11 cellular contexts compared by ENCODE assay signal in genomic region chr1:113947388-113948107, GRCh38. TPM values are rescaled to one million over a fixed set of nuclear protein-coding genes. Genes with fewer than 3 reads are reported as not detected.
A peak's percentile ranks its signal among the peaks of the same experiment; 100 is the strongest.
DNase-seq lines count a peak whose midpoint lies in the region; ATAC-seq, FAIRE-seq and TF ChIP-seq lines count a peak whose summit lies in the region.
"Had no signal": no experiment of that assay in that cellular context is flagged by ENCODE, and none has a peak within 500 bp of the region (broad histone marks: within the 10 kb centered on the region; RNA-seq: fewer than 3 reads in every experiment).

No MANE protein-coding gene starts in this region.

- TF ChIP-seq CTCF in DND-41 (IDR thresholded peaks at IDR 0.05; ENCODE audit: borderline replicate concordance, extremely low read depth, low read length, poor library complexity, severe bottlenecking) (no peak), SK-N-SH (IDR thresholded peaks at IDR 0.05) (no peak), endothelial cell of umbilical vein (IDR thresholded peaks at IDR 0.05; ENCODE audit: extremely low read depth in 1 of 2, insufficient read depth in 1 of 2, low read depth in 1 of 2, low read length in 2 of 2) (no peak), psoas muscle (IDR thresholded peaks at IDR 0.05) (no peak), PC-3 (conservative IDR thresholded peaks at IDR 0.05; ENCODE audit: low read depth, low read length) (no peak)

- no peak overlapping the region for H2AFZ ChIP-seq in DND-41 (ENCODE audit: low read depth, low read length)
- H2AFZ ChIP-seq in SK-N-SH (ENCODE audit: low read depth) = no peak overlapping the region
- peak overlapping the region; percentile 42 for H2AFZ ChIP-seq in endothelial cell of umbilical vein (ENCODE audit: low read depth, low read length)
- H2AFZ ChIP-seq in PC-3 (ENCODE audit: low read length) = no peak overlapping the region

- no peak for ATAC-seq in DND-41 (ENCODE audit: insufficient read depth, low read depth)
- ATAC-seq in psoas muscle = no peak
- no peak for ATAC-seq in PC-3
- ATAC-seq: body of pancreas had no signal

- H3K4me3 ChIP-seq in DND-41 (ENCODE audit: low read depth in 1 of 2, low read length in 2 of 2) (no peak overlapping the region), SK-N-SH (ENCODE audit: low read depth in 2 of 2, low read length in 1 of 2) (no peak overlapping the region), endothelial cell of umbilical vein (replicated peaks in 1 of 3; ENCODE audit: insufficient read depth in 1 of 3, low read depth in 1 of 3, low read length in 3 of 3) (peak overlapping the region in 2 of 3 experiments; percentile 1 to 51), psoas muscle (peak overlapping the region; percentile 28), PC-3 (ENCODE audit: low read length) (no peak overlapping the region)
- H3K4me3 ChIP-seq: body of pancreas had no signal

- TF ChIP-seq EP300 in SK-N-SH (IDR thresholded peaks at IDR 0.05; ENCODE audit: borderline replicate concordance in 1 of 2, low read depth in 1 of 2, low read length in 1 of 2) = no peak

- peak overlapping the region; percentile 64 for H3K27ac ChIP-seq in DND-41 (ENCODE audit: low read length)
- peak overlapping the region; percentile 16 to 29; a peak in 3 of 4 replicates for H3K27ac ChIP-seq in SK-N-SH (ENCODE audit: low read depth in 2 of 2, low read length in 1 of 2)
- H3K27ac ChIP-seq in endothelial cell of umbilical vein (ENCODE audit: insufficient read depth, low read depth, low read length) = peak overlapping the region; percentile 57
- peak overlapping the region; percentile 56 for H3K27ac ChIP-seq in psoas muscle
- no peak overlapping the region for H3K27ac ChIP-seq in PC-3 (ENCODE audit: low read length)

- FAIRE-seq in endothelial cell of umbilical vein (lab: Jason Lieb, UNC) = peak; percentile 81

- dilution Hi-C loops in endothelial cell of umbilical vein (cut with MboI; ENCODE audit: extremely low pct_ligation_motif_present, low sequenced_read_pairs) = no loop called here

- no peaks in the 10 kb centered on the region for H3K9me1 ChIP-seq in endothelial cell of umbilical vein (replicated peaks; ENCODE audit: control insufficient read depth, extremely low read depth, insufficient read depth, low read length)

- CTCF ChIA-PET in SK-N-SH (lab: Yijun Ruan, JAX) = interaction anchor here (0.6 to 2.0 kb wide), 6 partner anchors 8 to 127 kb away, joined by 3 to 6 read pairs (median 4); partner anchors contain the start of gene OLFML3
- CTCF ChIA-PET in endothelial cell of umbilical vein (lab: Charles Lee) = interaction anchor here (0.8 to 4.0 kb wide), 13 partner anchors 11 to 808 kb away, joined by 3 to 44 read pairs (median 3); partner anchors contain the start of genes DCLRE1B, HIPK1 and OLFML3
- CTCF ChIA-PET in PC-3 (lab: Charles Lee) = no interaction called here

- H3K4me2 ChIP-seq in DND-41 (ENCODE audit: insufficient read depth, low read length) = peak overlapping the region; percentile 1; the same call in 1 of the 2 replicates
- peak overlapping the region; percentile 29; the same call in 1 of the 2 replicates for H3K4me2 ChIP-seq in SK-N-SH
- peak overlapping the region; percentile 84 for H3K4me2 ChIP-seq in endothelial cell of umbilical vein (ENCODE audit: insufficient read depth, low read length)
- H3K4me2 ChIP-seq in PC-3 (ENCODE audit: low read length) = no peak overlapping the region

- no peak for TF ChIP-seq POLR2A in endothelial cell of umbilical vein (IDR thresholded peaks at IDR 0.05; ENCODE audit: low read depth, low read length)

- 36% methylated on average over 3 of the region's 3 CpGs for WGBS in SK-N-SH (ENCODE audit: low lambda C conversion rate)
- 24 to 41% (median 25%) methylated on average over 3 of the region's 3 CpGs for WGBS in psoas muscle, 3 donors

- H4K20me1 ChIP-seq in DND-41 (ENCODE audit: insufficient read depth, low read length) (peaks cover 23% of the 10 kb centered on the region; the same call in 1 of the 2 replicates), SK-N-SH (ENCODE audit: insufficient read depth) (peaks cover 29% of the 10 kb centered on the region), endothelial cell of umbilical vein (replicated peaks; ENCODE audit: control insufficient read depth, extremely low read depth, insufficient read depth, low read length) (no peaks in the 10 kb centered on the region), PC-3 (ENCODE audit: low read length) (no peaks in the 10 kb centered on the region)

- POLR2A ChIA-PET in SK-N-SH (lab: Yijun Ruan, JAX) = no interaction called here
- POLR2A ChIA-PET in endothelial cell of umbilical vein (lab: Charles Lee) = interaction anchor here (1.2 kb wide), 1 partner anchor 17 kb away, joined by 3 read pairs; no protein-coding TSS in a partner anchor
- POLR2A ChIA-PET in PC-3 (lab: Charles Lee; ENCODE audit: unreplicated experiment) = no interaction called here

- BruUV-seq in endothelial cell of umbilical vein (replicated peaks; lab: Mats Ljungman, UMichigan) (no TSS peak), PC-3 (replicated peaks; lab: Mats Ljungman, UMichigan) (no TSS peak)

- H3F3A ChIP-seq in SK-N-SH (replicated peaks; ENCODE audit: insufficient read depth) (peaks cover 9% of the 10 kb centered on the region), PC-3 (ENCODE audit: low read length, unreplicated experiment) (no peaks in the 10 kb centered on the region)

- no peak for TF ChIP-seq RAD21 in SK-N-SH (IDR thresholded peaks at IDR 0.05; ENCODE audit: low read length)

- H3K9me3 ChIP-seq in DND-41 (ENCODE audit: insufficient read depth, low read length, severe bottlenecking) (peaks cover 3% of the 10 kb centered on the region), SK-N-SH (no peaks in the 10 kb centered on the region), endothelial cell of umbilical vein (replicated peaks; ENCODE audit: control insufficient read depth, insufficient read depth, low read length) (no peaks in the 10 kb centered on the region), psoas muscle (no peaks in the 10 kb centered on the region), PC-3 (ENCODE audit: low read length) (no peaks in the 10 kb centered on the region)
- H3K9me3 ChIP-seq: body of pancreas had no signal

- no peak overlapping the region for H3K9ac ChIP-seq in DND-41 (ENCODE audit: low read depth, low read length)
- H3K9ac ChIP-seq in SK-N-SH = no peak overlapping the region; the same call in 1 of the 2 replicates
- H3K9ac ChIP-seq in endothelial cell of umbilical vein (replicated peaks; ENCODE audit: extremely low read depth, insufficient read depth, low read length) = peak overlapping the region; percentile 52
- H3K9ac ChIP-seq in PC-3 (ENCODE audit: low read length) = no peak overlapping the region

- H3K79me2 ChIP-seq in DND-41 (ENCODE audit: insufficient read depth, low read length) (peaks cover 96% of the 10 kb centered on the region), SK-N-SH (ENCODE audit: insufficient read depth) (peaks cover 99% of the 10 kb centered on the region), endothelial cell of umbilical vein (ENCODE audit: control insufficient read depth, insufficient read depth, low read length) (peaks cover 83% of the 10 kb centered on the region), PC-3 (ENCODE audit: low read length) (peaks cover 60% of the 10 kb centered on the region)

- intact Hi-C loops in endothelial cell of umbilical vein (cut with micrococcal nuclease) (loop anchor here (1.0 to 5.0 kb wide), 3 partner anchors 17 to 190 kb away; partner anchors contain the start of gene PHTF1), psoas muscle (cut with DNase I) (no loop called here), PC-3 (cut with micrococcal nuclease) (no loop called here)

- peaks cover 43% of the 10 kb centered on the region for H3K36me3 ChIP-seq in DND-41 (ENCODE audit: insufficient read depth, low read length)
- peaks cover 7 to 21% of the 10 kb centered on the region in 2 experiments for H3K36me3 ChIP-seq in SK-N-SH (replicated peaks in 1 of 2; ENCODE audit: control insufficient read depth in 1 of 2, insufficient read depth in 2 of 2, low read length in 1 of 2)
- no peaks in the 10 kb centered on the region for H3K36me3 ChIP-seq in endothelial cell of umbilical vein (ENCODE audit: control insufficient read depth in 2 of 2, extremely low read depth in 1 of 2, insufficient read depth in 2 of 2, low read length in 2 of 2)
- peaks cover 0 to 9% of the 10 kb centered on the region in 2 donors for H3K36me3 ChIP-seq in psoas muscle (ENCODE audit: insufficient read depth in 1 of 2, low read depth in 1 of 2)
- peaks cover 11% of the 10 kb centered on the region; the same call in 1 of the 2 replicates for H3K36me3 ChIP-seq in PC-3 (ENCODE audit: low read depth, low read length)

- DNase-seq in DND-41 = no peak
- no peak for DNase-seq in SK-N-SH
- peak; percentile 66 for DNase-seq in endothelial cell of umbilical vein (ENCODE audit: low read depth, low spot score)
- DNase-seq in psoas muscle = no peak
- DNase-seq in activated gamma-delta T cell (lab: John Stamatoyannopoulos, UW) = no peak
- DNase-seq in NCI-H1105 treated with DMSO at 0.1 percent for 48 hours (lab: John Stamatoyannopoulos, UW) = no peak
- no peak for DNase-seq in PC-3
- DNase-seq in NCI-H2227 (lab: John Stamatoyannopoulos, UW; ENCODE audit: unreplicated experiment) = no peak
- DNase-seq: body of pancreas; DMS79; stimulated activated CD4-positive, alpha-beta T cell treated with anti-CD3 and anti-CD28 coated beads, Interleukin-12 subunit alpha, Interleukin-12 subunit beta, amount 100 ng/mL, for 4 hours had no signal

- H3K9me2 ChIP-seq in SK-N-SH (no peaks in the 10 kb centered on the region), PC-3 (replicated peaks; ENCODE audit: low read length) (no peaks in the 10 kb centered on the region)

- peaks cover 47% of the 10 kb centered on the region for H3K4me1 ChIP-seq in DND-41 (ENCODE audit: insufficient read depth, low read length)
- peaks cover 3 to 19% of the 10 kb centered on the region in 2 experiments; a peak in 3 of 4 replicates for H3K4me1 ChIP-seq in SK-N-SH (ENCODE audit: control insufficient read depth in 1 of 2, insufficient read depth in 2 of 2, low read depth in 1 of 2, low read length in 1 of 2)
- peaks cover 25% of the 10 kb centered on the region for H3K4me1 ChIP-seq in endothelial cell of umbilical vein (ENCODE audit: control insufficient read depth, extremely low read depth, insufficient read depth, low read length)
- peaks cover 38% of the 10 kb centered on the region for H3K4me1 ChIP-seq in psoas muscle
- no peaks in the 10 kb centered on the region for H3K4me1 ChIP-seq in PC-3 (ENCODE audit: insufficient read depth, low read length)

- H3K27me3 ChIP-seq in DND-41 (ENCODE audit: insufficient read depth, low read length, poor library complexity) (no peaks in the 10 kb centered on the region), SK-N-SH (ENCODE audit: insufficient read depth) (no peaks in the 10 kb centered on the region), endothelial cell of umbilical vein (ENCODE audit: control insufficient read depth in 2 of 2, insufficient read depth in 2 of 2, low read length in 2 of 2) (no peaks in the 10 kb centered on the region), psoas muscle (ENCODE audit: insufficient read depth in 3 of 3, low read length in 2 of 3) (no peaks in the 10 kb centered on the region), PC-3 (ENCODE audit: low read length) (no peaks in the 10 kb centered on the region)
- H3K27me3 ChIP-seq: body of pancreas had no signal

RNA-seq across cellular contexts. Expression of gene HIPK1, which starts 18.4 kb away (rescaled TPM):
- 7.1 and 10.1 TPM in 2 replicates for polyA plus RNA-seq in SK-N-SH (2012; rRNA removed)
- polyA plus RNA-seq in SK-N-SH (2012; cell fraction: cytosol; rRNA removed) = 7.2 and 8.1 TPM in 2 replicates
- polyA plus RNA-seq in SK-N-SH (2012; cell fraction: nucleus; rRNA removed) = 10.4 and 18.9 TPM in 2 replicates
- total RNA-seq in endothelial cell of umbilical vein = 50.2 and 56.1 TPM in 2 replicates
- 39.3 and 41.1 TPM in 2 replicates for polyA plus RNA-seq in endothelial cell of umbilical vein
- polyA plus RNA-seq in endothelial cell of umbilical vein (2011; cell fraction: cytosol; rRNA removed) = 22.1 and 25.3 TPM in 2 replicates
- 41.4 and 46.4 TPM in 2 replicates for polyA plus RNA-seq in endothelial cell of umbilical vein (2011; cell fraction: nucleus; rRNA removed)
- 22.4 and 27.1 TPM in 2 replicates for polyA plus RNA-seq in endothelial cell of umbilical vein (2012)
- polyA minus RNA-seq in endothelial cell of umbilical vein = 145 TPM in 2 replicates
- 75.4 TPM for polyA minus RNA-seq in endothelial cell of umbilical vein (2011; cell fraction: cytosol; rRNA and poly(A)+ RNA removed)
- 49.0 and 78.2 TPM in 2 replicates for polyA minus RNA-seq in endothelial cell of umbilical vein (2011; cell fraction: nucleus; rRNA and poly(A)+ RNA removed)
- total RNA-seq in psoas muscle = 10 to 100 TPM; 56.0 to 80.6 (median 65.3) TPM
- 10 to 100 TPM; 16.8 to 56.0 (median 18.4) TPM for polyA plus RNA-seq in psoas muscle
- total RNA-seq in PC-3 (2014; rRNA removed) = 18.7 and 19.9 TPM in 2 replicates

RNA-seq across cellular contexts. Expression of gene OLFML3, which starts 31.7 kb away (rescaled TPM):
- 26.1 and 28.3 TPM in 2 replicates for polyA plus RNA-seq in SK-N-SH (2012; rRNA removed)
- 20.6 and 25.1 TPM in 2 replicates for polyA plus RNA-seq in SK-N-SH (2012; cell fraction: cytosol; rRNA removed)
- polyA plus RNA-seq in SK-N-SH (2012; cell fraction: nucleus; rRNA removed) = 13.4 and 19.7 TPM in 2 replicates
- total RNA-seq in endothelial cell of umbilical vein = 1.7 and 3.4 TPM in 2 replicates
- polyA plus RNA-seq in endothelial cell of umbilical vein = 3.9 TPM in 2 replicates
- 2.1 TPM in 2 replicates for polyA plus RNA-seq in endothelial cell of umbilical vein (2011; cell fraction: cytosol; rRNA removed)
- 1.5 and 1.7 TPM in 2 replicates for polyA plus RNA-seq in endothelial cell of umbilical vein (2011; cell fraction: nucleus; rRNA removed)
- polyA plus RNA-seq in endothelial cell of umbilical vein (2012) = 1.9 and 2.1 TPM in 2 replicates
- polyA minus RNA-seq in endothelial cell of umbilical vein = 1.00 and 2.9 TPM in 2 replicates
- polyA minus RNA-seq in endothelial cell of umbilical vein (2011; cell fraction: cytosol; rRNA and poly(A)+ RNA removed) = not detected
- polyA minus RNA-seq in endothelial cell of umbilical vein (2011; cell fraction: nucleus; rRNA and poly(A)+ RNA removed) = 1.4 and 2.2 TPM in 2 replicates
- total RNA-seq in psoas muscle = 10 to 100 TPM in 2 of 4 donors, 1 to 10 TPM in 2; 8.2 to 15.8 (median 10.7) TPM
- 10 to 100 TPM in 1 of 3 donors, 1 to 10 TPM in 2; 6.4 to 13.5 (median 9.9) TPM for polyA plus RNA-seq in psoas muscle
- total RNA-seq in PC-3 (2014; rRNA removed) = 7.0 TPM in 2 replicates

RNA-seq across cellular contexts. Expression of gene DCLRE1B, which starts 42.4 kb away (rescaled TPM):
- polyA plus RNA-seq in SK-N-SH (2012; rRNA removed) = 3.0 and 3.3 TPM in 2 replicates
- polyA plus RNA-seq in SK-N-SH (2012; cell fraction: cytosol; rRNA removed) = 2.6 and 3.3 TPM in 2 replicates
- polyA plus RNA-seq in SK-N-SH (2012; cell fraction: nucleus; rRNA removed) = 1.3 and 1.5 TPM in 2 replicates
- total RNA-seq in endothelial cell of umbilical vein = 10.7 and 10.8 TPM in 2 replicates
- 5.6 and 6.1 TPM in 2 replicates for polyA plus RNA-seq in endothelial cell of umbilical vein
- polyA plus RNA-seq in endothelial cell of umbilical vein (2011; cell fraction: cytosol; rRNA removed) = 5.2 and 6.4 TPM in 2 replicates
- polyA plus RNA-seq in endothelial cell of umbilical vein (2011; cell fraction: nucleus; rRNA removed) = 2.7 and 2.8 TPM in 2 replicates
- polyA plus RNA-seq in endothelial cell of umbilical vein (2012) = 5.6 and 9.1 TPM in 2 replicates
- 3.9 and 5.3 TPM in 2 replicates for polyA minus RNA-seq in endothelial cell of umbilical vein
- 9.9 TPM for polyA minus RNA-seq in endothelial cell of umbilical vein (2011; cell fraction: cytosol; rRNA and poly(A)+ RNA removed)
- 2.0 and 2.2 TPM in 2 replicates for polyA minus RNA-seq in endothelial cell of umbilical vein (2011; cell fraction: nucleus; rRNA and poly(A)+ RNA removed)
- 1 to 10 TPM; 1.8 to 2.3 (median 2.1) TPM for total RNA-seq in psoas muscle
- polyA plus RNA-seq in psoas muscle = 1 to 10 TPM; 1.2 to 2.6 (median 2.5) TPM
- total RNA-seq in PC-3 (2014; rRNA removed) = 12.6 and 13.2 TPM in 2 replicates

RNA-seq across cellular contexts. Expression of gene AP4B1, which starts 42.9 kb away (rescaled TPM):
- polyA plus RNA-seq in SK-N-SH (2012; rRNA removed) (11.5 and 16.8 TPM in 2 replicates), endothelial cell of umbilical vein (15.4 and 21.9 TPM in 2 replicates), psoas muscle (10 to 100 TPM in 2 of 3 donors, 1 to 10 TPM in 1; 8.8 to 16.1 (median 11.4) TPM)
- 7.7 and 8.1 TPM in 2 replicates for polyA plus RNA-seq in SK-N-SH (2012; cell fraction: cytosol; rRNA removed)
- 41.9 and 60.0 TPM in 2 replicates for polyA plus RNA-seq in SK-N-SH (2012; cell fraction: nucleus; rRNA removed)
- total RNA-seq in endothelial cell of umbilical vein (29.4 and 33.0 TPM in 2 replicates), psoas muscle (10 to 100 TPM in 1 of 4 donors, 1 to 10 TPM in 3; 6.8 to 12.0 (median 9.3) TPM), PC-3 (2014; rRNA removed) (15.5 and 15.8 TPM in 2 replicates)
- polyA plus RNA-seq in endothelial cell of umbilical vein (2011; cell fraction: cytosol; rRNA removed) = 16.8 and 18.6 TPM in 2 replicates
- polyA plus RNA-seq in endothelial cell of umbilical vein (2011; cell fraction: nucleus; rRNA removed) = 74.4 and 112 TPM in 2 replicates
- polyA plus RNA-seq in endothelial cell of umbilical vein (2012) = 19.7 and 24.7 TPM in 2 replicates
- polyA minus RNA-seq in endothelial cell of umbilical vein = 28.1 and 34.1 TPM in 2 replicates
- 10.9 TPM for polyA minus RNA-seq in endothelial cell of umbilical vein (2011; cell fraction: cytosol; rRNA and poly(A)+ RNA removed)
- 37.7 and 42.9 TPM in 2 replicates for polyA minus RNA-seq in endothelial cell of umbilical vein (2011; cell fraction: nucleus; rRNA and poly(A)+ RNA removed)

Comparison
In these comparisons a context has a peak if more than half of its experiments do, and no peak if none do; other contexts are left out.
1. H3K4me3 ChIP-seq: peak in endothelial cell of umbilical vein (2 of 3) and psoas muscle (single experiment); none in DND-41 (0 of 2), SK-N-SH (0 of 2) and PC-3 (single experiment).